17 cellular contexts compared by ENCODE assay signal in the genomic region with DNA sequence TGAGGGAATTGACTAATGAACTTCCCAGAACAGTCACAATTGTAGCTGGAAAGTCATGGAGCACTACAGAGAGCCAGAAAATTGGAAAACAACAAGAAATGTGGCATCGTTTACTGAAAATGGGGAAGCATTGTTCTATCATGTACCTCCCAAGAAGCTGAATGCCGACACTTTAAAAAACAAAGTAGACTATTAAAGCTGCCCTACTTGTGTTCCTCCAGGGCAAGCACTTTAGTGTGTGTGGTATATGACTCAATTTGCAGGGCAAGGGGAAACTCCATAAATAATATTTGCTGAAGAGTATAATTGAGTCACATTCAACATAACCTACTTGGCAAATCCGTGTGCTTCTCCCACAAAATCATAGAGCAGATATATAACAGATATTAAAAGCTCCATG.
DNase-seq lines count a peak whose midpoint lies in the region; ATAC-seq and TF ChIP-seq lines count a peak whose summit lies in the region.
"Had no signal": no experiment of that assay in that cellular context is flagged by ENCODE, and none has a peak within 500 bp of the region (broad histone marks: within the 10 kb centered on the region; RNA-seq: fewer than 3 reads in every experiment).

No MANE protein-coding gene starts in this region.

- H3K9ac ChIP-seq in HUES6 (ENCODE audit: low read length), result peak overlapping the region; percentile 4

- POLR2A ChIA-PET in WTC11 (lab: Charles Lee), result no interaction called here

- H3K36me3 ChIP-seq in HUES6 (ENCODE audit: control insufficient read depth, insufficient read depth, low read length), result no peaks in the 10 kb centered on the region
- H3K36me3 ChIP-seq: BE2C had no signal

- peaks cover 27% of the 10 kb centered on the region for H3K9me3 Mint-ChIP-seq in WTC11

- H3K4me1 Mint-ChIP-seq in WTC11, result peaks cover 20% of the 10 kb centered on the region
- H3K4me1 Mint-ChIP-seq: CD4-positive, CD25-positive, alpha-beta regulatory T cell; CD8-positive, alpha-beta memory T cell had no signal

- H3K36me3 Mint-ChIP-seq in WTC11, result peaks cover 24% of the 10 kb centered on the region
- H3K36me3 Mint-ChIP-seq: CD4-positive, CD25-positive, alpha-beta regulatory T cell; CD8-positive, alpha-beta memory T cell had no signal

- peaks cover 7% of the 10 kb centered on the region for H3K4me1 ChIP-seq in HUES6 (ENCODE audit: control insufficient read depth, insufficient read depth, low read length)
- H3K4me1 ChIP-seq in right cardiac atrium (ENCODE audit: control insufficient read depth, insufficient read depth, low read length), result no peaks in the 10 kb centered on the region
- H3K4me1 ChIP-seq: BE2C, Caco-2 had no signal

- TF ChIP-seq CTCF in WTC11 (IDR thresholded peaks at IDR 0.05) (no peak), fibroblast of mammary gland (conservative IDR thresholded peaks at IDR 0.05; ENCODE audit: control insufficient read depth, insufficient read depth, low read depth, low read length) (no peak)

- intact Hi-C loops in right cardiac atrium (cut with DNase I), result no loop called here

- H3K4me3 ChIP-seq in HUES6 (ENCODE audit: low read depth, low read length) (no peak overlapping the region), fibroblast of mammary gland (ENCODE audit: control insufficient read depth, low read depth, low read length) (no peak overlapping the region), skeletal muscle cell (ENCODE audit: low read depth, low read length) (no peak overlapping the region), right cardiac atrium (ENCODE audit: low read length) (no peak overlapping the region)

- DNase-seq in WTC11 (ENCODE audit: low spot score) (no peak), fibroblast of mammary gland (ENCODE audit: low read depth) (peak; percentile 11), skeletal muscle cell (ENCODE audit: low read depth) (peak; percentile 31), NCI-H1092 treated with DMSO at 0.1 percent for 48 hours (lab: John Stamatoyannopoulos, UW) (no peak), NOMO-1 treated with dmso at 0.1 percent for 144 hours (lab: John Stamatoyannopoulos, UW; ENCODE audit: unreplicated experiment) (no peak), right cardiac atrium (no peak)
- DNase-seq: ACHN; BE2C; C1 segment of cervical spinal cord; Caco-2; CD4-positive, CD25-positive, alpha-beta regulatory T cell; CD8-positive, alpha-beta memory T cell; GOT3; H9 had no signal

- no peaks in the 10 kb centered on the region for H3K27me3 Mint-ChIP-seq in WTC11 (ENCODE audit: low read depth)
- H3K27me3 Mint-ChIP-seq: CD4-positive, CD25-positive, alpha-beta regulatory T cell; CD8-positive, alpha-beta memory T cell had no signal

- ATAC-seq in WTC11 (peak; percentile 52), GM21723 (IDR thresholded peaks at IDR 0.05; ENCODE audit: unreplicated experiment) (no peak), right cardiac atrium (no peak)
- ATAC-seq: HepG2 had no signal

- no peak overlapping the region for H3K4me3 Mint-ChIP-seq in WTC11
- H3K4me3 Mint-ChIP-seq: CD4-positive, CD25-positive, alpha-beta regulatory T cell; CD8-positive, alpha-beta memory T cell; H9 had no signal

- CTCF ChIA-PET in WTC11 (lab: Charles Lee), result no interaction called here

- peak overlapping the region; percentile 50; the same call in 1 of the 2 replicates for H3K27ac ChIP-seq in HUES6 (ENCODE audit: low read depth, low read length)
- no peak overlapping the region for H3K27ac ChIP-seq in right cardiac atrium (ENCODE audit: low read length)

- WGBS in right cardiac atrium, result 73% methylated on average over 3 of the region's 3 CpGs

- peaks cover 22% of the 10 kb centered on the region for H3K9me3 ChIP-seq in HUES6 (ENCODE audit: control insufficient read depth, insufficient read depth, low read depth, low read length)
- no peaks in the 10 kb centered on the region for H3K9me3 ChIP-seq in right cardiac atrium (ENCODE audit: control insufficient read depth, low read length)
- H3K9me3 ChIP-seq: BE2C, Caco-2 had no signal

- peak overlapping the region; percentile 74 for H3K27ac Mint-ChIP-seq in WTC11
- H3K27ac Mint-ChIP-seq: CD4-positive, CD25-positive, alpha-beta regulatory T cell; CD8-positive, alpha-beta memory T cell; H9 had no signal

- no peaks in the 10 kb centered on the region for H3K27me3 ChIP-seq in HUES6 (ENCODE audit: control insufficient read depth, insufficient read depth, low read length)
- H3K27me3 ChIP-seq in right cardiac atrium (ENCODE audit: control insufficient read depth, insufficient read depth), result no peaks in the 10 kb centered on the region
- H3K27me3 ChIP-seq: BE2C had no signal

TF ChIP-seq in WTC11, 78 proteins besides CTCF, POLR2A, EP300 and RAD21 (continues in another document):
- no peak for TF ChIP-seq FOXJ3 (CRISPR knock-in tag; IDR thresholded peaks at IDR 0.05; ENCODE audit: borderline replicate concordance)
- TF ChIP-seq CREM (CRISPR knock-in tag; IDR thresholded peaks at IDR 0.05), result no peak
- TF ChIP-seq ZNF671 (CRISPR knock-in tag; IDR thresholded peaks at IDR 0.05), result no peak
- no peak for TF ChIP-seq FOXK1 (CRISPR knock-in tag; IDR thresholded peaks at IDR 0.05)
- no peak for TF ChIP-seq TCF7 (CRISPR knock-in tag; IDR thresholded peaks at IDR 0.05; ENCODE audit: low read depth)
- TF ChIP-seq, protein P1, sequence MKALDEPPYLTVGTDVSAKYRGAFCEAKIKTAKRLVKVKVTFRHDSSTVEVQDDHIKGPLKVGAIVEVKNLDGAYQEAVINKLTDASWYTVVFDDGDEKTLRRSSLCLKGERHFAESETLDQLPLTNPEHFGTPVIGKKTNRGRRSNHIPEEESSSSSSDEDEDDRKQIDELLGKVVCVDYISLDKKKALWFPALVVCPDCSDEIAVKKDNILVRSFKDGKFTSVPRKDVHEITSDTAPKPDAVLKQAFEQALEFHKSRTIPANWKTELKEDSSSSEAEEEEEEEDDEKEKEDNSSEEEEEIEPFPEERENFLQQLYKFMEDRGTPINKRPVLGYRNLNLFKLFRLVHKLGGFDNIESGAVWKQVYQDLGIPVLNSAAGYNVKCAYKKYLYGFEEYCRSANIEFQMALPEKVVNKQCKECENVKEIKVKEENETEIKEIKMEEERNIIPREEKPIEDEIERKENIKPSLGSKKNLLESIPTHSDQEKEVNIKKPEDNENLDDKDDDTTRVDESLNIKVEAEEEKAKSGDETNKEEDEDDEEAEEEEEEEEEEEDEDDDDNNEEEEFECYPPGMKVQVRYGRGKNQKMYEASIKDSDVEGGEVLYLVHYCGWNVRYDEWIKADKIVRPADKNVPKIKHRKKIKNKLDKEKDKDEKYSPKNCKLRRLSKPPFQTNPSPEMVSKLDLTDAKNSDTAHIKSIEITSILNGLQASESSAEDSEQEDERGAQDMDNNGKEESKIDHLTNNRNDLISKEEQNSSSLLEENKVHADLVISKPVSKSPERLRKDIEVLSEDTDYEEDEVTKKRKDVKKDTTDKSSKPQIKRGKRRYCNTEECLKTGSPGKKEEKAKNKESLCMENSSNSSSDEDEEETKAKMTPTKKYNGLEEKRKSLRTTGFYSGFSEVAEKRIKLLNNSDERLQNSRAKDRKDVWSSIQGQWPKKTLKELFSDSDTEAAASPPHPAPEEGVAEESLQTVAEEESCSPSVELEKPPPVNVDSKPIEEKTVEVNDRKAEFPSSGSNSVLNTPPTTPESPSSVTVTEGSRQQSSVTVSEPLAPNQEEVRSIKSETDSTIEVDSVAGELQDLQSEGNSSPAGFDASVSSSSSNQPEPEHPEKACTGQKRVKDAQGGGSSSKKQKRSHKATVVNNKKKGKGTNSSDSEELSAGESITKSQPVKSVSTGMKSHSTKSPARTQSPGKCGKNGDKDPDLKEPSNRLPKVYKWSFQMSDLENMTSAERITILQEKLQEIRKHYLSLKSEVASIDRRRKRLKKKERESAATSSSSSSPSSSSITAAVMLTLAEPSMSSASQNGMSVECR (CRISPR knock-in tag; IDR thresholded peaks at IDR 0.05; ENCODE audit: borderline replicate concordance), result no peak
- no peak for TF ChIP-seq ZNF263 (CRISPR knock-in tag; IDR thresholded peaks at IDR 0.05; ENCODE audit: low read depth)
- TF ChIP-seq, protein P2, sequence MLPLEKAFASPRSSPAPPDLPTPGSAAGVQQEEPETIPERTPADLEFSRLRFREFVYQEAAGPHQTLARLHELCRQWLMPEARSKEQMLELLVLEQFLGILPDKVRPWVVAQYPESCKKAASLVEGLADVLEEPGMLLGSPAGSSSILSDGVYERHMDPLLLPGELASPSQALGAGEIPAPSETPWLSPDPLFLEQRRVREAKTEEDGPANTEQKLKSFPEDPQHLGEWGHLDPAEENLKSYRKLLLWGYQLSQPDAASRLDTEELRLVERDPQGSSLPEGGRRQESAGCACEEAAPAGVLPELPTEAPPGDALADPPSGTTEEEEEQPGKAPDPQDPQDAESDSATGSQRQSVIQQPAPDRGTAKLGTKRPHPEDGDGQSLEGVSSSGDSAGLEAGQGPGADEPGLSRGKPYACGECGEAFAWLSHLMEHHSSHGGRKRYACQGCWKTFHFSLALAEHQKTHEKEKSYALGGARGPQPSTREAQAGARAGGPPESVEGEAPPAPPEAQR (CRISPR knock-in tag; IDR thresholded peaks at IDR 0.05), result no peak
- TF ChIP-seq, protein P3, sequence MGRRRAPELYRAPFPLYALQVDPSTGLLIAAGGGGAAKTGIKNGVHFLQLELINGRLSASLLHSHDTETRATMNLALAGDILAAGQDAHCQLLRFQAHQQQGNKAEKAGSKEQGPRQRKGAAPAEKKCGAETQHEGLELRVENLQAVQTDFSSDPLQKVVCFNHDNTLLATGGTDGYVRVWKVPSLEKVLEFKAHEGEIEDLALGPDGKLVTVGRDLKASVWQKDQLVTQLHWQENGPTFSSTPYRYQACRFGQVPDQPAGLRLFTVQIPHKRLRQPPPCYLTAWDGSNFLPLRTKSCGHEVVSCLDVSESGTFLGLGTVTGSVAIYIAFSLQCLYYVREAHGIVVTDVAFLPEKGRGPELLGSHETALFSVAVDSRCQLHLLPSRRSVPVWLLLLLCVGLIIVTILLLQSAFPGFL (CRISPR knock-in tag; IDR thresholded peaks at IDR 0.05; ENCODE audit: borderline replicate concordance), result no peak
- no peak for TF ChIP-seq TEAD4 (CRISPR knock-in tag; IDR thresholded peaks at IDR 0.05)
- no peak for TF ChIP-seq ZNF423 (CRISPR knock-in tag; IDR thresholded peaks at IDR 0.05)
- TF ChIP-seq, protein P4, sequence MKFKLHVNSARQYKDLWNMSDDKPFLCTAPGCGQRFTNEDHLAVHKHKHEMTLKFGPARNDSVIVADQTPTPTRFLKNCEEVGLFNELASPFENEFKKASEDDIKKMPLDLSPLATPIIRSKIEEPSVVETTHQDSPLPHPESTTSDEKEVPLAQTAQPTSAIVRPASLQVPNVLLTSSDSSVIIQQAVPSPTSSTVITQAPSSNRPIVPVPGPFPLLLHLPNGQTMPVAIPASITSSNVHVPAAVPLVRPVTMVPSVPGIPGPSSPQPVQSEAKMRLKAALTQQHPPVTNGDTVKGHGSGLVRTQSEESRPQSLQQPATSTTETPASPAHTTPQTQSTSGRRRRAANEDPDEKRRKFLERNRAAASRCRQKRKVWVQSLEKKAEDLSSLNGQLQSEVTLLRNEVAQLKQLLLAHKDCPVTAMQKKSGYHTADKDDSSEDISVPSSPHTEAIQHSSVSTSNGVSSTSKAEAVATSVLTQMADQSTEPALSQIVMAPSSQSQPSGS (CRISPR knock-in tag; IDR thresholded peaks at IDR 0.05; ENCODE audit: borderline replicate concordance, low read depth), result no peak
- TF ChIP-seq ZNF138 (CRISPR knock-in tag; conservative IDR thresholded peaks at IDR 0.05), result no peak
- no peak for TF ChIP-seq KAT7 (CRISPR knock-in tag; IDR thresholded peaks at IDR 0.05; ENCODE audit: borderline replicate concordance)

Comparison
In these comparisons a context has a peak if more than half of its experiments do, and no peak if none do; other contexts are left out.
1. DNase-seq: peak in fibroblast of mammary gland (single experiment) and skeletal muscle cell (single experiment); none in WTC11 (single experiment), NCI-H1092 treated with DMSO at 0.1 percent for 48 hours (single experiment), NOMO-1 treated with dmso at 0.1 percent for 144 hours (single experiment) and right cardiac atrium (0 of 3).